Comparison of ENCODE assay signal across 8 cellular contexts in genomic region chr11:120079750-120080610, GRCh38. TPM values are rescaled to one million over a fixed set of nuclear protein-coding genes. Genes with fewer than 3 reads are reported as not detected.
A peak's percentile ranks its signal among the peaks of the same experiment; 100 is the strongest.
DNase-seq lines count a peak whose midpoint lies in the region; FAIRE-seq and TF ChIP-seq lines count a peak whose summit lies in the region.

No MANE protein-coding gene starts in this region.

- H3K27ac ChIP-seq in esophagus squamous epithelium: no peak overlapping the region
- H3K27ac ChIP-seq in smooth muscle cell (ENCODE audit: low read depth): no peak overlapping the region

- intact Hi-C loops in esophagus squamous epithelium (cut with DNase I): no loop called here

- TF ChIP-seq CTCF in GM06990 (IDR thresholded peaks at IDR 0.05; ENCODE audit: insufficient read depth, low read length, poor library complexity, severe bottlenecking) (peak; percentile 59), esophagus squamous epithelium (IDR thresholded peaks at IDR 0.05) (peak in 5 of 6 experiments; percentile 31 to 46 (median 39)), smooth muscle cell (IDR thresholded peaks at IDR 0.05; ENCODE audit: borderline replicate concordance, insufficient read depth, poor library complexity, severe bottlenecking) (peak; percentile 48)

- TF ChIP-seq POLR2A in esophagus squamous epithelium (IDR thresholded peaks at IDR 0.05): no peak

- H3K9ac ChIP-seq in smooth muscle cell (ENCODE audit: low read depth): no peak overlapping the region

- H3K27me3 ChIP-seq in GM06990 (replicated peaks; ENCODE audit: control insufficient read depth, insufficient read depth, low read length) (no peaks in the 10 kb centered on the region), esophagus squamous epithelium (peaks cover 0 to 5% (median 0%) of the 10 kb centered on the region in 4 donors), smooth muscle cell (ENCODE audit: low read depth) (no peaks in the 10 kb centered on the region)

- H3K36me3 ChIP-seq in GM06990 (ENCODE audit: control insufficient read depth, insufficient read depth, low read length) (no peaks in the 10 kb centered on the region), esophagus squamous epithelium (no peaks in the 10 kb centered on the region), smooth muscle cell (ENCODE audit: low read depth) (no peaks in the 10 kb centered on the region)

- no peaks in the 10 kb centered on the region for H3K79me2 ChIP-seq in smooth muscle cell (ENCODE audit: low read depth)

- H3K4me2 ChIP-seq in smooth muscle cell: no peak overlapping the region

- no peak overlapping the region for H3K4me3 ChIP-seq in GM06990 (replicated peaks; ENCODE audit: low read depth, low read length)
- H3K4me3 ChIP-seq in esophagus squamous epithelium: no peak overlapping the region
- no peak overlapping the region for H3K4me3 ChIP-seq in smooth muscle cell

- DNase-seq in GM06990 (ENCODE audit: extremely low read depth, insufficient read length): no peak
- peak; percentile 17 for DNase-seq in NCI-H69 (lab: John Stamatoyannopoulos, UW)
- DNase-seq in esophagus squamous epithelium (lab: John Stamatoyannopoulos, UW): no peak
- no peak for DNase-seq in smooth muscle cell (lab: John Stamatoyannopoulos, UW; ENCODE audit: unreplicated experiment)
- no peak for DNase-seq in NCI-H748 treated with DMSO at 0.1 percent for 48 hours (lab: John Stamatoyannopoulos, UW)
- no peak for DNase-seq in DMS79 treated with DMSO at 0.1 percent for 48 hours (lab: John Stamatoyannopoulos, UW)
- no peak for DNase-seq in HTR-8/SVneo (ENCODE audit: insufficient read length, low spot score)
- DNase-seq in NCI-H524 treated with DMSO at 0.1 percent for 48 hours (lab: John Stamatoyannopoulos, UW): no peak

- no peaks in the 10 kb centered on the region for H3F3A ChIP-seq in smooth muscle cell (ENCODE audit: low read depth)

- peaks cover 0 to 26% (median 10%) of the 10 kb centered on the region in 3 donors for H3K4me1 ChIP-seq in esophagus squamous epithelium
- no peaks in the 10 kb centered on the region for H3K4me1 ChIP-seq in smooth muscle cell (ENCODE audit: low read depth)

- FAIRE-seq in HTR-8/SVneo (lab: Jason Lieb, UNC): no peak

- H3K9me3 ChIP-seq in esophagus squamous epithelium: peaks cover 0 to 13% (median 0%) of the 10 kb centered on the region in 3 donors
- H3K9me3 ChIP-seq in smooth muscle cell (replicated peaks; ENCODE audit: low read depth): no peaks in the 10 kb centered on the region

- H2AFZ ChIP-seq in smooth muscle cell (ENCODE audit: low read depth): no peak overlapping the region

- WGBS in esophagus squamous epithelium, 2 donors: 66 to 68% methylated on average over 18 of the region's 18 CpGs
- 57% methylated on average over 18 of the region's 18 CpGs for WGBS in smooth muscle cell (ENCODE audit: low lambda C conversion rate)

- no peaks in the 10 kb centered on the region for H4K20me1 ChIP-seq in smooth muscle cell (ENCODE audit: low read depth)

RNA-seq across cellular contexts. Expression of gene TRIM29, which starts 57.9 kb away (rescaled TPM):
- total RNA-seq in esophagus squamous epithelium: 1,000 to 10,000 TPM in 1 of 4 donors, 100 to 1,000 TPM in 3; 691 to 1,472 (median 816) TPM
- 37.1 and 40.5 TPM in 2 replicates for total RNA-seq in smooth muscle cell
- polyA plus RNA-seq in smooth muscle cell: 20.6 and 76.5 TPM in 2 replicates

Comparison
In these comparisons a context has a peak if more than half of its experiments do, and no peak if none do; other contexts are left out.
1. RNA of gene TRIM29, which starts 57.9 kb away (total RNA-seq): 691 to 1,472 TPM in esophagus squamous epithelium; 37.1 to 40.5 TPM in smooth muscle cell; every median in the first group is over 10 times any median in the second.
2. Peak in every context shown above with its lines, with median percentiles within 50 percentile points of each other: CTCF ChIP-seq.